1 cellular context compared by ENCODE assay signal in genomic region chr14:76977793-76978730, GRCh38.
TF ChIP-seq lines count a peak whose summit lies in the region.

No MANE protein-coding gene starts in this region.

TF ChIP-seq in K562, 482 proteins besides CTCF, POLR2A, EP300 and RAD21 (continued from another document and continues in another):
- peak in 1 of 2 experiments; percentile 34 for TF ChIP-seq AFF1 (IDR thresholded peaks at IDR 0.05; ENCODE audit: low read depth in 1 of 2, partially characterized antibody in 2 of 2)
- TF ChIP-seq CBFA2T2 (conservative IDR thresholded peaks at IDR 0.05) = peak; percentile 37; the same call in 1 of the 2 replicates
- TF ChIP-seq MAZ (CRISPR knock-in tag; conservative IDR thresholded peaks at IDR 0.05 in 1 of 2, IDR thresholded peaks at IDR 0.05 in 1 of 2) = 0 out of 4 replicates have a peak, but pooled peaks of 1 of the 2 experiments have one; percentile 14
- TF ChIP-seq CREM (IDR thresholded peaks at IDR 0.05; ENCODE audit: low read depth) = peak; percentile 76
- peak; percentile 76 for TF ChIP-seq ATF3 (IDR thresholded peaks at IDR 0.05)
- TF ChIP-seq ATF3 (CRISPR knock-in tag; conservative IDR thresholded peaks at IDR 0.05) = no peak
- TF ChIP-seq KDM1A (IDR thresholded peaks at IDR 0.05) = peak; percentile 59 to 72
- peak; percentile 57 for TF ChIP-seq ARID1B (IDR thresholded peaks at IDR 0.05)
- TF ChIP-seq MEF2D (tag; conservative IDR thresholded peaks at IDR 0.05; ENCODE audit: low read depth) = 0 out of 2 replicates have a peak, but pooled peaks have one; percentile 8
- peak; percentile 36; the same call in 1 of the 2 replicates for TF ChIP-seq HDAC2 (IDR thresholded peaks at IDR 0.05)
- TF ChIP-seq RCOR1 (IDR thresholded peaks at IDR 0.05; ENCODE audit: borderline replicate concordance in 1 of 2, low read depth in 2 of 2, low read length in 2 of 2) = 0 out of 4 replicates have a peak, but pooled peaks of 1 of the 2 experiments have one; percentile 12
- TF ChIP-seq CTBP1 (IDR thresholded peaks at IDR 0.05; ENCODE audit: borderline replicate concordance) = peak; percentile 47; the same call in 1 of the 2 replicates
- TF ChIP-seq, protein P1, sequence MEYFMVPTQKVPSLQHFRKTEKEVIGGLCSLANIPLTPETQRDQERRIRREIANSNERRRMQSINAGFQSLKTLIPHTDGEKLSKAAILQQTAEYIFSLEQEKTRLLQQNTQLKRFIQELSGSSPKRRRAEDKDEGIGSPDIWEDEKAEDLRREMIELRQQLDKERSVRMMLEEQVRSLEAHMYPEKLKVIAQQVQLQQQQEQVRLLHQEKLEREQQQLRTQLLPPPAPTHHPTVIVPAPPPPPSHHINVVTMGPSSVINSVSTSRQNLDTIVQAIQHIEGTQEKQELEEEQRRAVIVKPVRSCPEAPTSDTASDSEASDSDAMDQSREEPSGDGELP (CRISPR knock-in tag; IDR thresholded peaks at IDR 0.05; ENCODE audit: borderline replicate concordance) = peak; percentile 21; the same call in 1 of the 2 replicates
- peak; percentile 41; the same call in 1 of the 2 replicates for TF ChIP-seq RBFOX2 (IDR thresholded peaks at IDR 0.05; ENCODE audit: low read depth, low read length)
- TF ChIP-seq TRIM24 (IDR thresholded peaks at IDR 0.05) = 0 out of 4 replicates have a peak, but pooled peaks of 1 of the 2 experiments have one; percentile 18
- 0 out of 2 replicates have a peak, but pooled peaks have one; percentile 15 for TF ChIP-seq CXXC5 (CRISPR knock-in tag; IDR thresholded peaks at IDR 0.05)
- TF ChIP-seq GABPB1 (CRISPR knock-in tag; IDR thresholded peaks at IDR 0.05) = no peak
- TF ChIP-seq L3MBTL2 (IDR thresholded peaks at IDR 0.05) = 0 out of 2 replicates have a peak, but pooled peaks have one; percentile 25
- TF ChIP-seq TOE1 (IDR thresholded peaks at IDR 0.05; ENCODE audit: borderline replicate concordance) = peak; percentile 75; the same call in 1 of the 2 replicates
- TF ChIP-seq TOE1 (CRISPR knock-in tag; IDR thresholded peaks at IDR 0.05; ENCODE audit: borderline replicate concordance, low read depth) = no peak
- TF ChIP-seq FOXJ3 (CRISPR knock-in tag; IDR thresholded peaks at IDR 0.05) = no peak
- no peak for TF ChIP-seq ATF1 (CRISPR knock-in tag; IDR thresholded peaks at IDR 0.05)
- TF ChIP-seq ATF1 (tag; IDR thresholded peaks at IDR 0.05) = peak; percentile 78
- TF ChIP-seq, protein P2, sequence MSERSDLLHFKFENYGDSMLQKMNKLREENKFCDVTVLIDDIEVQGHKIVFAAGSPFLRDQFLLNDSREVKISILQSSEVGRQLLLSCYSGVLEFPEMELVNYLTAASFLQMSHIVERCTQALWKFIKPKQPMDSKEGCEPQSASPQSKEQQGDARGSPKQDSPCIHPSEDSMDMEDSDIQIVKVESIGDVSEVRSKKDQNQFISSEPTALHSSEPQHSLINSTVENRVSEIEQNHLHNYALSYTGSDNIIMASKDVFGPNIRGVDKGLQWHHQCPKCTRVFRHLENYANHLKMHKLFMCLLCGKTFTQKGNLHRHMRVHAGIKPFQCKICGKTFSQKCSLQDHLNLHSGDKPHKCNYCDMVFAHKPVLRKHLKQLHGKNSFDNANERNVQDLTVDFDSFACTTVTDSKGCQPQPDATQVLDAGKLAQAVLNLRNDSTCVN (CRISPR knock-in tag; IDR thresholded peaks at IDR 0.05) = peak; percentile 51; the same call in 1 of the 2 replicates
- peak; percentile 12 for TF ChIP-seq NEUROD1 (IDR thresholded peaks at IDR 0.05; ENCODE audit: borderline replicate concordance, low read depth, low read length, partially characterized antibody)
- peak in 1 of 2 experiments; percentile 31; a peak in 1 of 4 replicates for TF ChIP-seq ZNF639 (CRISPR knock-in tag; conservative IDR thresholded peaks at IDR 0.05 in 1 of 2, IDR thresholded peaks at IDR 0.05 in 1 of 2)
- no peak for TF ChIP-seq RBM14 (IDR thresholded peaks at IDR 0.05; ENCODE audit: borderline replicate concordance, insufficient read depth, low read depth, low read length)
- TF ChIP-seq STAT5A (IDR thresholded peaks at IDR 0.05; ENCODE audit: borderline replicate concordance, low read length) = no peak
- TF ChIP-seq CEBPG (CRISPR knock-in tag; IDR thresholded peaks at IDR 0.05) = 0 out of 2 replicates have a peak, but pooled peaks have one; percentile 13
- TF ChIP-seq CEBPG (tag; conservative IDR thresholded peaks at IDR 0.05 in 1 of 2, IDR thresholded peaks at IDR 0.05 in 1 of 2) = no peak
- TF ChIP-seq, protein P3, sequence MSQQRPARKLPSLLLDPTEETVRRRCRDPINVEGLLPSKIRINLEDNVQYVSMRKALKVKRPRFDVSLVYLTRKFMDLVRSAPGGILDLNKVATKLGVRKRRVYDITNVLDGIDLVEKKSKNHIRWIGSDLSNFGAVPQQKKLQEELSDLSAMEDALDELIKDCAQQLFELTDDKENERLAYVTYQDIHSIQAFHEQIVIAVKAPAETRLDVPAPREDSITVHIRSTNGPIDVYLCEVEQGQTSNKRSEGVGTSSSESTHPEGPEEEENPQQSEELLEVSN (IDR thresholded peaks at IDR 0.05; ENCODE audit: borderline replicate concordance in 1 of 2, extremely low read depth in 1 of 2, insufficient read depth in 1 of 2, insufficient read length in 1 of 2, low read depth in 1 of 2, low read length in 1 of 2, poor library complexity in 1 of 2, severe bottlenecking in 1 of 2) = peak in 1 of 2 experiments; percentile 19
- TF ChIP-seq HDGF (IDR thresholded peaks at IDR 0.05) = 0 out of 2 replicates have a peak, but pooled peaks have one; percentile 37
- TF ChIP-seq ZNF707 (CRISPR knock-in tag; conservative IDR thresholded peaks at IDR 0.05) = no peak
- TF ChIP-seq, protein P4, sequence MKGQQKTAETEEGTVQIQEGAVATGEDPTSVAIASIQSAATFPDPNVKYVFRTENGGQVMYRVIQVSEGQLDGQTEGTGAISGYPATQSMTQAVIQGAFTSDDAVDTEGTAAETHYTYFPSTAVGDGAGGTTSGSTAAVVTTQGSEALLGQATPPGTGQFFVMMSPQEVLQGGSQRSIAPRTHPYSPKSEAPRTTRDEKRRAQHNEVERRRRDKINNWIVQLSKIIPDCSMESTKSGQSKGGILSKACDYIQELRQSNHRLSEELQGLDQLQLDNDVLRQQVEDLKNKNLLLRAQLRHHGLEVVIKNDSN (CRISPR knock-in tag; IDR thresholded peaks at IDR 0.05) = peak; percentile 26; the same call in 1 of the 2 replicates
- peak; percentile 28; the same call in 1 of the 2 replicates for TF ChIP-seq POLR2G (IDR thresholded peaks at IDR 0.05; ENCODE audit: low read depth, low read length)
- TF ChIP-seq HDAC1 (IDR thresholded peaks at IDR 0.05) = peak in 1 of 2 experiments; percentile 59; a peak in 2 of 4 replicates
- TF ChIP-seq LARP7 (IDR thresholded peaks at IDR 0.05) = no peak
- TF ChIP-seq ZNF511 (CRISPR knock-in tag; IDR thresholded peaks at IDR 0.05) = no peak
- TF ChIP-seq ZNF232 (CRISPR knock-in tag; IDR thresholded peaks at IDR 0.05) = no peak
- TF ChIP-seq YY1 (IDR thresholded peaks at IDR 0.05; ENCODE audit: borderline replicate concordance in 1 of 3, control insufficient read depth in 1 of 3, extremely low read depth in 1 of 3, insufficient read depth in 3 of 3, insufficient read length in 1 of 3, insufficient replicate concordance in 2 of 3, low read depth in 1 of 3, low read length in 2 of 3) = peak in 1 of 3 experiments; percentile 6
- TF ChIP-seq ARHGAP35 (IDR thresholded peaks at IDR 0.05; ENCODE audit: partially characterized antibody) = no peak
- TF ChIP-seq, protein P5, sequence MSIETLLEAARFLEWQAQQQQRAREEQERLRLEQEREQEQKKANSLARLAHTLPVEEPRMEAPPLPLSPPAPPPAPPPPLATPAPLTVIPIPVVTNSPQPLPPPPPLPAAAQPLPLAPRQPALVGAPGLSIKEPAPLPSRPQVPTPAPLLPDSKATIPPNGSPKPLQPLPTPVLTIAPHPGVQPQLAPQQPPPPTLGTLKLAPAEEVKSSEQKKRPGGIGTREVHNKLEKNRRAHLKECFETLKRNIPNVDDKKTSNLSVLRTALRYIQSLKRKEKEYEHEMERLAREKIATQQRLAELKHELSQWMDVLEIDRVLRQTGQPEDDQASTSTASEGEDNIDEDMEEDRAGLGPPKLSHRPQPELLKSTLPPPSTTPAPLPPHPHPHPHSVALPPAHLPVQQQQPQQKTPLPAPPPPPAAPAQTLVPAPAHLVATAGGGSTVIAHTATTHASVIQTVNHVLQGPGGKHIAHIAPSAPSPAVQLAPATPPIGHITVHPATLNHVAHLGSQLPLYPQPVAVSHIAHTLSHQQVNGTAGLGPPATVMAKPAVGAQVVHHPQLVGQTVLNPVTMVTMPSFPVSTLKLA (conservative IDR thresholded peaks at IDR 0.05) = 0 out of 4 replicates have a peak, but pooled peaks of 1 of the 2 experiments have one; percentile 25
- 0 out of 2 replicates have a peak, but pooled peaks have one; percentile 29 for TF ChIP-seq ZBTB7A (IDR thresholded peaks at IDR 0.05; ENCODE audit: borderline replicate concordance, control insufficient read depth, low read depth, low read length)
- peak; percentile 63 for TF ChIP-seq BHLHE40 (IDR thresholded peaks at IDR 0.05; ENCODE audit: low read length)
- peak; percentile 65 for TF ChIP-seq PKNOX1 (IDR thresholded peaks at IDR 0.05)
- 0 out of 2 replicates have a peak, but pooled peaks have one; percentile 14 for TF ChIP-seq MYC (IDR thresholded peaks at IDR 0.05; ENCODE audit: low read depth, low read length)
- no peak for TF ChIP-seq MYC (CRISPR knock-in tag; IDR thresholded peaks at IDR 0.05; ENCODE audit: borderline replicate concordance, low read depth)
- 0 out of 2 replicates have a peak, but pooled peaks have one; percentile 22 for TF ChIP-seq DPF2 (IDR thresholded peaks at IDR 0.05)
- no peak for TF ChIP-seq CREB1 (IDR thresholded peaks at IDR 0.05)
- peak; percentile 45; the same call in 1 of the 2 replicates for TF ChIP-seq CREB1 (CRISPR knock-in tag; IDR thresholded peaks at IDR 0.05)
- TF ChIP-seq NCOR1 (IDR thresholded peaks at IDR 0.05) = 0 out of 2 replicates have a peak, but pooled peaks have one; percentile 12
- TF ChIP-seq DEAF1 (CRISPR knock-in tag; IDR thresholded peaks at IDR 0.05) = no peak
